ENCODE assay signal across 15 cellular contexts in genomic region chr3:171160326-171160725, GRCh38.
"Had no signal": no experiment of that assay in that cellular context is flagged by ENCODE, and none has a peak within 500 bp of the region (broad histone marks: within the 10 kb centered on the region; RNA-seq: fewer than 3 reads in every experiment).

No MANE protein-coding gene starts in this region.

- H3K27ac ChIP-seq: hepatocyte, ovary, tibial artery, uterus had no signal

- H3K4me2 ChIP-seq: hepatocyte had no signal

- H3K27me3 ChIP-seq: hepatocyte, ovary, tibial artery, uterus had no signal

- H3K4me3 ChIP-seq: hepatocyte, ovary, tibial artery, uterus had no signal

- H3K4me1 ChIP-seq: tibial artery, uterus had no signal

- H3K36me3 ChIP-seq: ovary, uterus had no signal

- H2AFZ ChIP-seq: hepatocyte had no signal

- ATAC-seq: left lobe of liver; stimulated activated effector memory CD8-positive, alpha-beta T cell treated with anti-CD3 and anti-CD28 coated beads, Interleukin-12 subunit alpha, Interleukin-12 subunit beta, amount 100 ng/mL, for 72 hours had no signal

- H3K9me3 ChIP-seq: ovary had no signal

- DNase-seq: activated CD4-positive, alpha-beta T cell treated with anti-CD3 and anti-CD28 coated beads, Interleukin-2, amount 50 U/mL, for 1 hour; activated CD8-positive, alpha-beta memory T cell treated with anti-CD3 and anti-CD28 coated beads for 24 hours; activated naive CD4-positive, alpha-beta T cell; activated naive CD8-positive, alpha-beta T cell treated with anti-CD3 and anti-CD28 coated beads, Interleukin-2, amount 10 ng/mL, durations not matched to agents 7 days and 5 days; central memory CD4-positive, alpha-beta T cell; cortex of kidney; effector CD8-positive, alpha-beta T cell; islet precursor cell; midbrain; ovary; tibial artery; uterus had no signal
